In the genomic region with DNA sequence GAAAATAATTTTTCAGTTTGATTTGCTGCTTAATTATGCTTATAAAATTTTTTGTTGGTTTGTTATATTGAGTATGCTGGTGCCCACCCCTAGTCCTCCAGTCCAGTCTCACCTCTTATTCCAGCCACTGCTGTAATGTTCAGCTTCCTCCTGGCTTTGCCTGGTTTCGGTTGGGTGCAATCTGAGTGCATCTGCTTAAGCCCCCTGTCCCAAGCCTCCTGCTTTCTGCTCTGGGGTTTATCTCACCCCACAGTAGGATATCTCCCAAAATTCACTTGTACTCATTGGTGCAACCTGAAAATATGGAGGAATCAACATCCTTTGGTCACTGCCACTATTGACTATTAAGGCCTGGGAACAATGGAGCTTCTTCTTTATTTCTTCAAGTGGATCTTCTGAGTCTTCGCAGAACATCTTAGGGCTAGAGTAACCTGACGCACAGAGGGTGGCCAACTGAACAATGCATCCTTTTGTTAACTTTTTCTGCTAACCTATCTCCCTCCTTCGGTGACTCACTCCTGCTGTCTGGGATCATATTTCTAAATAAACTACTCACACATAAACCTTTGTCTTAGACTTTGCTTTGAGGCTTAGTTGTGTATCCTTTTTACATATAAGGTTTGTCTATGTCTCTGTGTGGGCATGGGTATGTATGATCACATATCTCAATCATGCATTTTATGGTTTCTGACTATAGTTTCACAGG, we compare ENCODE assay signal across 13 cellular contexts. TPM values are rescaled to one million over a fixed set of nuclear protein-coding genes. Genes with fewer than 3 reads are reported as not detected.
DNase-seq lines count a peak whose midpoint lies in the region; ATAC-seq and TF ChIP-seq lines count a peak whose summit lies in the region.
"Had no signal": no experiment of that assay in that cellular context is flagged by ENCODE, and none has a peak within 500 bp of the region (broad histone marks: within the 10 kb centered on the region; RNA-seq: fewer than 3 reads in every experiment).

No MANE protein-coding gene starts in this region.

- no peak for TF ChIP-seq CTCF in Calu3 (IDR thresholded peaks at IDR 0.05; ENCODE audit: unreplicated experiment)
- TF ChIP-seq CTCF in astrocyte of the cerebellum (IDR thresholded peaks at IDR 0.05; ENCODE audit: low read depth, low read length, missing control alignments): no peak

- intact Hi-C loops in Calu3 (cut with micrococcal nuclease; ENCODE audit: unreplicated experiment) (no loop called here), left cardiac atrium (cut with DNase I) (no loop called here)

- CTCF ChIA-PET in Calu3 (lab: Charles Lee): interaction anchor here (0.8 to 1.8 kb wide), 3 partner anchors 19 to 138 kb away, joined by 3 to 6 read pairs (median 3); partner anchors contain the start of gene SOSTDC1

- H3K36me3 Mint-ChIP-seq in Calu3 (ENCODE audit: insufficient read depth, unreplicated experiment): peaks cover 8% of the 10 kb centered on the region
- H3K36me3 Mint-ChIP-seq in stimulated activated memory B cell treated with anti-CD40 and anti-IgM and Interleukin-4, amounts not matched to agents 10 μg/mL and 1 μg/mL and 100 μg/mL, for 72 hours: no peaks in the 10 kb centered on the region

- ATAC-seq in HG03108 (IDR thresholded peaks at IDR 0.05; ENCODE audit: unreplicated experiment): no peak
- no peak for ATAC-seq in left cardiac atrium
- ATAC-seq in stimulated activated memory B cell treated with anti-CD40 and anti-IgM and Interleukin-4, amounts not matched to agents 10 μg/mL and 1 μg/mL and 100 μg/mL, for 72 hours: no peak
- ATAC-seq: activated CD8-positive, alpha-beta T cell treated with anti-CD3 and anti-CD28 coated beads, Interleukin-2, amount 10 ng/mL, durations not matched to agents 7 days and 5 days; sciatic nerve had no signal

- no TSS peak for BruUV-seq in Calu3 (replicated peaks; lab: Mats Ljungman, UMichigan)

- H3K9me3 Mint-ChIP-seq in Calu3 (ENCODE audit: low read depth, unreplicated experiment): no peaks in the 10 kb centered on the region
- H3K9me3 Mint-ChIP-seq in stimulated activated memory B cell treated with anti-CD40 and anti-IgM and Interleukin-4, amounts not matched to agents 10 μg/mL and 1 μg/mL and 100 μg/mL, for 72 hours: no peaks in the 10 kb centered on the region

- H3K4me3 Mint-ChIP-seq in Calu3 (ENCODE audit: low read depth, unreplicated experiment): no peak overlapping the region
- H3K4me3 Mint-ChIP-seq in stimulated activated memory B cell treated with anti-CD40 and anti-IgM and Interleukin-4, amounts not matched to agents 10 μg/mL and 1 μg/mL and 100 μg/mL, for 72 hours: no peak overlapping the region
- H3K4me3 Mint-ChIP-seq: activated CD8-positive, alpha-beta T cell treated with anti-CD3 and anti-CD28 coated beads, Interleukin-2, amount 10 ng/mL, durations not matched to agents 7 days and 5 days had no signal

- peaks cover 35% of the 10 kb centered on the region for H3K4me1 Mint-ChIP-seq in Calu3 (ENCODE audit: low read depth, unreplicated experiment)
- no peaks in the 10 kb centered on the region for H3K4me1 Mint-ChIP-seq in stimulated activated memory B cell treated with anti-CD40 and anti-IgM and Interleukin-4, amounts not matched to agents 10 μg/mL and 1 μg/mL and 100 μg/mL, for 72 hours

- no peak overlapping the region for H3K4me3 ChIP-seq in astrocyte of the cerebellum (ENCODE audit: low read depth, low read length)
- H3K4me3 ChIP-seq: esophagus muscularis mucosa had no signal

- DNase-seq in Calu3: peak; percentile 73
- DNase-seq in NCI-H1048 (lab: John Stamatoyannopoulos, UW): peak; percentile 75
- peak; percentile 47 for DNase-seq in astrocyte of the cerebellum (ENCODE audit: low read depth)
- DNase-seq in islet precursor cell: peak; percentile 82
- no peak for DNase-seq in left cardiac atrium
- DNase-seq in T-helper 9 cell: no peak
- DNase-seq: activated CD8-positive, alpha-beta T cell treated with anti-CD3 and anti-CD28 coated beads, Interleukin-2, amount 10 ng/mL, durations not matched to agents 7 days and 5 days; SHP77 treated with DMSO at 0.1 percent for 48 hours had no signal

- H3K27ac Mint-ChIP-seq in Calu3 (ENCODE audit: unreplicated experiment): peak overlapping the region; percentile 93
- H3K27ac Mint-ChIP-seq in stimulated activated memory B cell treated with anti-CD40 and anti-IgM and Interleukin-4, amounts not matched to agents 10 μg/mL and 1 μg/mL and 100 μg/mL, for 72 hours: no peak overlapping the region
- H3K27ac Mint-ChIP-seq: activated CD8-positive, alpha-beta T cell treated with anti-CD3 and anti-CD28 coated beads, Interleukin-2, amount 10 ng/mL, durations not matched to agents 7 days and 5 days had no signal

- H3K27me3 Mint-ChIP-seq in Calu3 (ENCODE audit: unreplicated experiment): no peaks in the 10 kb centered on the region
- no peaks in the 10 kb centered on the region for H3K27me3 Mint-ChIP-seq in stimulated activated memory B cell treated with anti-CD40 and anti-IgM and Interleukin-4, amounts not matched to agents 10 μg/mL and 1 μg/mL and 100 μg/mL, for 72 hours

- in situ Hi-C loops in astrocyte of the cerebellum (cut with HindIII; ENCODE audit: low sequenced_read_pairs): no loop called here

RNA-seq across cellular contexts. Expression of gene SOSTDC1, which starts 19.1 kb away (rescaled TPM):
- total RNA-seq in Calu3 (2022): 13.9 and 22.1 TPM in 2 replicates
- total RNA-seq in left cardiac atrium: 1 to 10 TPM; 2.8 to 8.0 TPM
- total RNA-seq: activated CD8-positive, alpha-beta T cell treated with anti-CD3 and anti-CD28 coated beads, Interleukin-2, amount 10 ng/mL, durations not matched to agents 7 days and 5 days; lung microvascular endothelial cell had no signal

RNA-seq across cellular contexts. Expression of gene LRRC72, which starts 42.0 kb away (rescaled TPM):
- not detected in 2 replicates for total RNA-seq in Calu3 (2022)
- total RNA-seq in left cardiac atrium: not detected
- total RNA-seq: activated CD8-positive, alpha-beta T cell treated with anti-CD3 and anti-CD28 coated beads, Interleukin-2, amount 10 ng/mL, durations not matched to agents 7 days and 5 days; esophagus muscularis mucosa; lung microvascular endothelial cell; sciatic nerve had no signal

Comparison
In these comparisons a context has a peak if more than half of its experiments do, and no peak if none do; other contexts are left out.
1. DNase-seq: peak in Calu3 (single experiment), NCI-H1048 (single experiment), astrocyte of the cerebellum (single experiment) and islet precursor cell (single experiment); none in left cardiac atrium (single experiment) and T-helper 9 cell (single experiment).